Comparison of ENCODE assay signal across 16 cellular contexts in the genomic region with DNA sequence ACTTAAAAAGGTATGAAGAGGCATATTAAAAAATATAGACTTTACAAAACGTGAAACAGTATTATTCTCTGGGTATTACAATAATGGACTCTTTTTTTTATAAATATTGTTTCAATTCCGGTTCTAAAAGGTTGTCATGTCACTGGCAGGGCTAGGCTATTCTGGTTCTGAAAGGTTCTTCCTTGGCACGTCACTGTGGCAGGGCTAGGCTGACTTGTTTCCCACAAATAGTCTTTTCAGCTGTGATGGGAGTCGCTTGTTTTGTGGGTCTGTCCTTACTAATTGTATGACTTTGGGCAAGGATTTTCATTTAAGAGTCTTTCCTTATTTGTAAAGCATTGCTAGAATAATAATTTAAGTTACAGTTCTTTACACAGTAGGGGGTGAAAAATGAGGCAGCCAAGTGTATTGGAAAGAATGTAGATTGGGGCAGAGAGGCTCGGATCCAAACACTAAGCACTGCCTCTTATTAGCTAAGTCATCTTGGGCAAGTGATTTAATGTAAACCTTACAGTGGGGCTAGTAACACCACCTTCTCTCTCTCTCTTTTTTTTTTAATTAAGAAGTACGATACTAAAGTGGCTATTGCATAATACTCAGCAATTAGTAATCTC. TPM values are rescaled to one million over a fixed set of nuclear protein-coding genes. Genes with fewer than 3 reads are reported as not detected.
DNase-seq lines count a peak whose midpoint lies in the region; ATAC-seq and TF ChIP-seq lines count a peak whose summit lies in the region.
"Had no signal": no experiment of that assay in that cellular context is flagged by ENCODE, and none has a peak within 500 bp of the region (broad histone marks: within the 10 kb centered on the region; RNA-seq: fewer than 3 reads in every experiment).

No MANE protein-coding gene starts in this region.

- no peak overlapping the region for H3K4me3 ChIP-seq in dorsolateral prefrontal cortex
- H3K4me3 ChIP-seq: MG63 had no signal

- peak overlapping the region in 43 of 59 donors; percentile 0 to 77 (median 45) for H3K27ac ChIP-seq in dorsolateral prefrontal cortex

- no peaks in the 10 kb centered on the region for H3K27me3 Mint-ChIP-seq in osteocyte (ENCODE audit: unreplicated experiment)
- no peaks in the 10 kb centered on the region for H3K27me3 Mint-ChIP-seq in naive thymus-derived CD8-positive, alpha-beta T cell
- H3K27me3 Mint-ChIP-seq: CD4-positive, CD25-positive, alpha-beta regulatory T cell had no signal

- H3K27me3 ChIP-seq in dorsolateral prefrontal cortex = no peaks in the 10 kb centered on the region
- H3K27me3 ChIP-seq: MG63 had no signal

- H3K9me3 Mint-ChIP-seq in osteocyte (ENCODE audit: unreplicated experiment) = no peaks in the 10 kb centered on the region
- H3K9me3 Mint-ChIP-seq in naive thymus-derived CD8-positive, alpha-beta T cell = no peaks in the 10 kb centered on the region
- H3K9me3 Mint-ChIP-seq: CD4-positive, CD25-positive, alpha-beta regulatory T cell; H9 had no signal

- peak overlapping the region; percentile 70 for H3K27ac Mint-ChIP-seq in osteocyte (ENCODE audit: unreplicated experiment)
- H3K27ac Mint-ChIP-seq in naive thymus-derived CD8-positive, alpha-beta T cell = peak overlapping the region in 1 of 10 donors; percentile 40

- no peak for ATAC-seq in naive thymus-derived CD8-positive, alpha-beta T cell
- ATAC-seq: Panc1 had no signal

- peaks cover 49% of the 10 kb centered on the region for H3K36me3 Mint-ChIP-seq in osteocyte (ENCODE audit: unreplicated experiment)
- peaks cover 0 to 32% (median 0%) of the 10 kb centered on the region in 3 donors for H3K36me3 Mint-ChIP-seq in naive thymus-derived CD8-positive, alpha-beta T cell

- TF ChIP-seq CTCF in dorsolateral prefrontal cortex (IDR thresholded peaks at IDR 0.05 in 54 of 56, conservative IDR thresholded peaks at IDR 0.05 in 2 of 56; ENCODE audit: low read depth in 1 of 56, partially characterized antibody in 56 of 56) (no peak), osteocyte (IDR thresholded peaks at IDR 0.05) (no peak), GM10266 (IDR thresholded peaks at IDR 0.05; ENCODE audit: control insufficient read depth, insufficient read depth, low read depth, missing control alignments) (no peak)

- intact Hi-C loops in dorsolateral prefrontal cortex (cut with DNase I) = no loop called here

- H3K4me1 Mint-ChIP-seq in osteocyte (ENCODE audit: unreplicated experiment) = peaks cover 10% of the 10 kb centered on the region
- no peaks in the 10 kb centered on the region for H3K4me1 Mint-ChIP-seq in naive thymus-derived CD8-positive, alpha-beta T cell
- H3K4me1 Mint-ChIP-seq: CD4-positive, CD25-positive, alpha-beta regulatory T cell had no signal

- no peak overlapping the region for H3K4me3 Mint-ChIP-seq in osteocyte (ENCODE audit: unreplicated experiment)
- H3K4me3 Mint-ChIP-seq in naive thymus-derived CD8-positive, alpha-beta T cell = no peak overlapping the region
- H3K4me3 Mint-ChIP-seq: CD4-positive, CD25-positive, alpha-beta regulatory T cell; H9 had no signal

- DNase-seq in DMS79 (lab: John Stamatoyannopoulos, UW) = peak; percentile 77
- DNase-seq in NCI-H82 treated with DMSO at 0.1 percent for 48 hours (lab: John Stamatoyannopoulos, UW; ENCODE audit: unreplicated experiment) = peak; percentile 50
- DNase-seq in dorsolateral prefrontal cortex = no peak
- DNase-seq in osteocyte (ENCODE audit: extremely low spot score, unreplicated experiment) = no peak
- DNase-seq in naive thymus-derived CD8-positive, alpha-beta T cell = no peak
- no peak for DNase-seq in GM10266 (ENCODE audit: extremely low spot score)
- DNase-seq in HuH-7 (ENCODE audit: low spot score) = no peak
- DNase-seq: ACHN; CD4-positive, CD25-positive, alpha-beta regulatory T cell; H9; Karpas-422; MG63; NCI-H1092; NCI-H2081 treated with DMSO at 0.1 percent for 48 hours; NCI-H510A treated with DMSO at 0.1 percent for 48 hours had no signal

- POLR2A ChIA-PET in naive thymus-derived CD8-positive, alpha-beta T cell (lab: Charles Lee) = no interaction called here

RNA-seq across cellular contexts. Expression of gene MELTF, which starts 12.4 kb away (rescaled TPM):
- 10 to 100 TPM in 96 of 120 experiments, 1 to 10 TPM in 24; 5.1 to 21.8 (median 12.7) TPM for total RNA-seq in dorsolateral prefrontal cortex
- total RNA-seq in osteocyte = 1.4 and 1.9 TPM in 2 replicates
- total RNA-seq in naive thymus-derived CD8-positive, alpha-beta T cell = 1 to 10 TPM in 1 of 2 experiments, under 1 TPM in 1; 0.36 to 1.2 TPM
- polyA plus RNA-seq in naive thymus-derived CD8-positive, alpha-beta T cell = under 1 TPM in 1 of 3 donors, not detected in 2; 0.12 TPM

Comparison
In these comparisons a context has a peak if more than half of its experiments do, and no peak if none do; other contexts are left out.
1. DNase-seq: peak in DMS79 (single experiment) and NCI-H82 treated with DMSO at 0.1 percent for 48 hours (single experiment); none in dorsolateral prefrontal cortex (0 of 10), osteocyte (single experiment), naive thymus-derived CD8-positive, alpha-beta T cell (0 of 10), GM10266 (single experiment) and HuH-7 (single experiment).